1 cellular context compared by ENCODE assay signal in the genomic region with DNA sequence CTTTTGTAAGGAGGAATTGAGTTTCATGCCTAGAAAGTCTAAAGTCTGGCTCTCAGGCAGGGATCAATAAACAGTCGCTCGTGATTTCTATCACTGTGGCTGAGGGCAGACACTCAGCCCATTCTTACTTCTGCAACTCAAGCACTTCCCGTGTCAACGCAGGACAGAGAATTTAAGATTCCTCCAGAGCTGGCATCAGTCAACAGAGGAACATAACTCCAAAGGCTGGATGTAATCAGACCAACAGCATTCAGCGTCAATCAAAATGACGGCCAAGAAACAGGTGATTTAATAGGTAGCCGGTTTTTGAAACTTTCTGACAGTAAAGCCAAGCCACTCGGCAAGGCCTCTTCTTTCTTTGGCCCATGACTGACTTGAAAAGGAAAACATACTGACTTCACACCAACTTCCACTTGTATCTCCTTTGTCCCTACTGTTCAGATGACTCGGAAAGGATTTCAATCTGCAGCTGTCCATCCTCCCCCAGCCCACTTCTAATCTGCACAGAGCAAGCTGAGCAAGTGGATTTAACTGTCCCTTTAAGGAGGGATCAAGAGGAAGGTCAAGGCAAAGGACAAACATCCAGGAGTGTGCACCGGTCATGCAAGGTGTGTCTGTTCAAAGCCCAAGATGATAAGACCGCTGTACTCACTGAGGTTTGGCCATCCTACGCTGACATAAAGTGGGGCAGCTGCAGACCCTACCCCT.
TF ChIP-seq lines count a peak whose summit lies in the region.

No MANE protein-coding gene starts in this region.

TF ChIP-seq in K562, 482 proteins besides CTCF, POLR2A, EP300 and RAD21 (continued from another document):
- TF ChIP-seq, protein P1, sequence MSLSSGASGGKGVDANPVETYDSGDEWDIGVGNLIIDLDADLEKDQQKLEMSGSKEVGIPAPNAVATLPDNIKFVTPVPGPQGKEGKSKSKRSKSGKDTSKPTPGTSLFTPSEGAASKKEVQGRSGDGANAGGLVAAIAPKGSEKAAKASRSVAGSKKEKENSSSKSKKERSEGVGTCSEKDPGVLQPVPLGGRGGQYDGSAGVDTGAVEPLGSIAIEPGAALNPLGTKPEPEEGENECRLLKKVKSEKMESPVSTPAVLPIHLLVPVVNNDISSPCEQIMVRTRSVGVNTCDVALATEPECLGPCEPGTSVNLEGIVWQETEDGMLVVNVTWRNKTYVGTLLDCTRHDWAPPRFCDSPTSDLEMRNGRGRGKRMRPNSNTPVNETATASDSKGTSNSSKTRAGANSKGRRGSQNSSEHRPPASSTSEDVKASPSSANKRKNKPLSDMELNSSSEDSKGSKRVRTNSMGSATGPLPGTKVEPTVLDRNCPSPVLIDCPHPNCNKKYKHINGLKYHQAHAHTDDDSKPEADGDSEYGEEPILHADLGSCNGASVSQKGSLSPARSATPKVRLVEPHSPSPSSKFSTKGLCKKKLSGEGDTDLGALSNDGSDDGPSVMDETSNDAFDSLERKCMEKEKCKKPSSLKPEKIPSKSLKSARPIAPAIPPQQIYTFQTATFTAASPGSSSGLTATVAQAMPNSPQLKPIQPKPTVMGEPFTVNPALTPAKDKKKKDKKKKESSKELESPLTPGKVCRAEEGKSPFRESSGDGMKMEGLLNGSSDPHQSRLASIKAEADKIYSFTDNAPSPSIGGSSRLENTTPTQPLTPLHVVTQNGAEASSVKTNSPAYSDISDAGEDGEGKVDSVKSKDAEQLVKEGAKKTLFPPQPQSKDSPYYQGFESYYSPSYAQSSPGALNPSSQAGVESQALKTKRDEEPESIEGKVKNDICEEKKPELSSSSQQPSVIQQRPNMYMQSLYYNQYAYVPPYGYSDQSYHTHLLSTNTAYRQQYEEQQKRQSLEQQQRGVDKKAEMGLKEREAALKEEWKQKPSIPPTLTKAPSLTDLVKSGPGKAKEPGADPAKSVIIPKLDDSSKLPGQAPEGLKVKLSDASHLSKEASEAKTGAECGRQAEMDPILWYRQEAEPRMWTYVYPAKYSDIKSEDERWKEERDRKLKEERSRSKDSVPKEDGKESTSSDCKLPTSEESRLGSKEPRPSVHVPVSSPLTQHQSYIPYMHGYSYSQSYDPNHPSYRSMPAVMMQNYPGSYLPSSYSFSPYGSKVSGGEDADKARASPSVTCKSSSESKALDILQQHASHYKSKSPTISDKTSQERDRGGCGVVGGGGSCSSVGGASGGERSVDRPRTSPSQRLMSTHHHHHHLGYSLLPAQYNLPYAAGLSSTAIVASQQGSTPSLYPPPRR (CRISPR knock-in tag; IDR thresholded peaks at IDR 0.05; ENCODE audit: borderline replicate concordance), result no peak
- TF ChIP-seq NFE2 (IDR thresholded peaks at IDR 0.05; ENCODE audit: low read depth) (0 out of 2 replicates have a peak, but pooled peaks have one; percentile 25), RBM14 (IDR thresholded peaks at IDR 0.05; ENCODE audit: borderline replicate concordance, insufficient read depth, low read depth, low read length) (no peak), TRIM24 (IDR thresholded peaks at IDR 0.05) (peak; percentile 72 to 83), ZNF282 (CRISPR knock-in tag; IDR thresholded peaks at IDR 0.05) (no peak), RCOR1 (IDR thresholded peaks at IDR 0.05; ENCODE audit: borderline replicate concordance in 1 of 2, low read depth in 2 of 2, low read length in 2 of 2) (peak; percentile 73 to 95; a peak in 3 of 4 replicates), MYNN (IDR thresholded peaks at IDR 0.05) (peak; percentile 66; the same call in 1 of the 2 replicates), MYNN (CRISPR knock-in tag; IDR thresholded peaks at IDR 0.05) (no peak), ARID1B (IDR thresholded peaks at IDR 0.05) (peak; percentile 89), SMARCE1 (IDR thresholded peaks at IDR 0.05) (peak; percentile 56; the same call in 1 of the 2 replicates), BCOR (IDR thresholded peaks at IDR 0.05) (peak; percentile 21; the same call in 1 of the 2 replicates), ZKSCAN1 (IDR thresholded peaks at IDR 0.05; ENCODE audit: low read depth, low read length) (no peak), NBN (IDR thresholded peaks at IDR 0.05; ENCODE audit: low read depth) (0 out of 2 replicates have a peak, but pooled peaks have one; percentile 37), BACH1 (tag; IDR thresholded peaks at IDR 0.05) (no peak), GABPB2 (CRISPR knock-in tag; conservative IDR thresholded peaks at IDR 0.05) (no peak), TAL1 (IDR thresholded peaks at IDR 0.05) (peak; percentile 84), ZBTB7A (IDR thresholded peaks at IDR 0.05; ENCODE audit: borderline replicate concordance, control insufficient read depth, low read depth, low read length) (peak; percentile 41; the same call in 1 of the 2 replicates), ELF1 (tag; IDR thresholded peaks at IDR 0.05) (peak; percentile 21; the same call in 1 of the 2 replicates), EGR1 (conservative IDR thresholded peaks at IDR 0.05) (peak; percentile 28; the same call in 1 of the 2 replicates), RBBP5 (IDR thresholded peaks at IDR 0.05; ENCODE audit: borderline replicate concordance, insufficient read depth, low read length, poor library complexity, severe bottlenecking) (no peak), TBL1XR1 (IDR thresholded peaks at IDR 0.05; ENCODE audit: low read length in 2 of 2) (no peak), EZH2 (IDR thresholded peaks at IDR 0.05; ENCODE audit: borderline replicate concordance, low read depth, low read length) (no peak), NRF1 (conservative IDR thresholded peaks at IDR 0.05 in 1 of 2, IDR thresholded peaks at IDR 0.05 in 1 of 2) (peak; percentile 18 to 27; a peak in 1 of 4 replicates), MEIS2 (IDR thresholded peaks at IDR 0.05; ENCODE audit: partially characterized antibody) (peak; percentile 71), SOX6 (IDR thresholded peaks at IDR 0.05) (peak; percentile 52; the same call in 1 of the 2 replicates), SRSF3 (IDR thresholded peaks at IDR 0.05; ENCODE audit: insufficient read depth, low read length) (no peak), OTX1 (CRISPR knock-in tag; IDR thresholded peaks at IDR 0.05) (no peak), CCNT2 (IDR thresholded peaks at IDR 0.05; ENCODE audit: borderline replicate concordance, extremely low read depth, insufficient read length, low read depth, low read length) (peak; percentile 34)
- TF ChIP-seq, protein P2, sequence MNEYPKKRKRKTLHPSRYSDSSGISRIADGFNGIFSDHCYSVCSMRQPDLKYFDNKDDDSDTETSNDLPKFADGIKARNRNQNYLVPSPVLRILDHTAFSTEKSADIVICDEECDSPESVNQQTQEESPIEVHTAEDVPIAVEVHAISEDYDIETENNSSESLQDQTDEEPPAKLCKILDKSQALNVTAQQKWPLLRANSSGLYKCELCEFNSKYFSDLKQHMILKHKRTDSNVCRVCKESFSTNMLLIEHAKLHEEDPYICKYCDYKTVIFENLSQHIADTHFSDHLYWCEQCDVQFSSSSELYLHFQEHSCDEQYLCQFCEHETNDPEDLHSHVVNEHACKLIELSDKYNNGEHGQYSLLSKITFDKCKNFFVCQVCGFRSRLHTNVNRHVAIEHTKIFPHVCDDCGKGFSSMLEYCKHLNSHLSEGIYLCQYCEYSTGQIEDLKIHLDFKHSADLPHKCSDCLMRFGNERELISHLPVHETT (CRISPR knock-in tag; conservative IDR thresholded peaks at IDR 0.05 in 1 of 2, IDR thresholded peaks at IDR 0.05 in 1 of 2), result 0 out of 4 replicates have a peak, but pooled peaks of 1 of the 2 experiments have one; percentile 27
- TF ChIP-seq, protein P3, sequence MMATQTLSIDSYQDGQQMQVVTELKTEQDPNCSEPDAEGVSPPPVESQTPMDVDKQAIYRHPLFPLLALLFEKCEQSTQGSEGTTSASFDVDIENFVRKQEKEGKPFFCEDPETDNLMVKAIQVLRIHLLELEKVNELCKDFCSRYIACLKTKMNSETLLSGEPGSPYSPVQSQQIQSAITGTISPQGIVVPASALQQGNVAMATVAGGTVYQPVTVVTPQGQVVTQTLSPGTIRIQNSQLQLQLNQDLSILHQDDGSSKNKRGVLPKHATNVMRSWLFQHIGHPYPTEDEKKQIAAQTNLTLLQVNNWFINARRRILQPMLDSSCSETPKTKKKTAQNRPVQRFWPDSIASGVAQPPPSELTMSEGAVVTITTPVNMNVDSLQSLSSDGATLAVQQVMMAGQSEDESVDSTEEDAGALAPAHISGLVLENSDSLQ (IDR thresholded peaks at IDR 0.05), result peak; percentile 87
- TF ChIP-seq, protein P4, sequence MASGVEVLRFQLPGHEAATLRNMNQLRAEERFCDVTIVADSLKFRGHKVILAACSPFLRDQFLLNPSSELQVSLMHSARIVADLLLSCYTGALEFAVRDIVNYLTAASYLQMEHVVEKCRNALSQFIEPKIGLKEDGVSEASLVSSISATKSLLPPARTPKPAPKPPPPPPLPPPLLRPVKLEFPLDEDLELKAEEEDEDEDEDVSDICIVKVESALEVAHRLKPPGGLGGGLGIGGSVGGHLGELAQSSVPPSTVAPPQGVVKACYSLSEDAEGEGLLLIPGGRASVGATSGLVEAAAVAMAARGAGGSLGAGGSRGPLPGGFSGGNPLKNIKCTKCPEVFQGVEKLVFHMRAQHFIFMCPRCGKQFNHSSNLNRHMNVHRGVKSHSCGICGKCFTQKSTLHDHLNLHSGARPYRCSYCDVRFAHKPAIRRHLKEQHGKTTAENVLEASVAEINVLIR (CRISPR knock-in tag; IDR thresholded peaks at IDR 0.05), result no peak
- TF ChIP-seq, protein P5, sequence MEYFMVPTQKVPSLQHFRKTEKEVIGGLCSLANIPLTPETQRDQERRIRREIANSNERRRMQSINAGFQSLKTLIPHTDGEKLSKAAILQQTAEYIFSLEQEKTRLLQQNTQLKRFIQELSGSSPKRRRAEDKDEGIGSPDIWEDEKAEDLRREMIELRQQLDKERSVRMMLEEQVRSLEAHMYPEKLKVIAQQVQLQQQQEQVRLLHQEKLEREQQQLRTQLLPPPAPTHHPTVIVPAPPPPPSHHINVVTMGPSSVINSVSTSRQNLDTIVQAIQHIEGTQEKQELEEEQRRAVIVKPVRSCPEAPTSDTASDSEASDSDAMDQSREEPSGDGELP (CRISPR knock-in tag; IDR thresholded peaks at IDR 0.05; ENCODE audit: borderline replicate concordance), result peak; percentile 60
- TF ChIP-seq, protein P6, sequence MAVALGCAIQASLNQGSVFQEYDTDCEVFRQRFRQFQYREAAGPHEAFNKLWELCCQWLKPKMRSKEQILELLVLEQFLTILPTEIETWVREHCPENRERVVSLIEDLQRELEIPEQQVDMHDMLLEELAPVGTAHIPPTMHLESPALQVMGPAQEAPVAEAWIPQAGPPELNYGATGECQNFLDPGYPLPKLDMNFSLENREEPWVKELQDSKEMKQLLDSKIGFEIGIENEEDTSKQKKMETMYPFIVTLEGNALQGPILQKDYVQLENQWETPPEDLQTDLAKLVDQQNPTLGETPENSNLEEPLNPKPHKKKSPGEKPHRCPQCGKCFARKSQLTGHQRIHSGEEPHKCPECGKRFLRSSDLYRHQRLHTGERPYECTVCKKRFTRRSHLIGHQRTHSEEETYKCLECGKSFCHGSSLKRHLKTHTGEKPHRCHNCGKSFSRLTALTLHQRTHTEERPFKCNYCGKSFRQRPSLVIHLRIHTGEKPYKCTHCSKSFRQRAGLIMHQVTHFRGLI (CRISPR knock-in tag; IDR thresholded peaks at IDR 0.05), result no peak
- TF ChIP-seq, protein P7, sequence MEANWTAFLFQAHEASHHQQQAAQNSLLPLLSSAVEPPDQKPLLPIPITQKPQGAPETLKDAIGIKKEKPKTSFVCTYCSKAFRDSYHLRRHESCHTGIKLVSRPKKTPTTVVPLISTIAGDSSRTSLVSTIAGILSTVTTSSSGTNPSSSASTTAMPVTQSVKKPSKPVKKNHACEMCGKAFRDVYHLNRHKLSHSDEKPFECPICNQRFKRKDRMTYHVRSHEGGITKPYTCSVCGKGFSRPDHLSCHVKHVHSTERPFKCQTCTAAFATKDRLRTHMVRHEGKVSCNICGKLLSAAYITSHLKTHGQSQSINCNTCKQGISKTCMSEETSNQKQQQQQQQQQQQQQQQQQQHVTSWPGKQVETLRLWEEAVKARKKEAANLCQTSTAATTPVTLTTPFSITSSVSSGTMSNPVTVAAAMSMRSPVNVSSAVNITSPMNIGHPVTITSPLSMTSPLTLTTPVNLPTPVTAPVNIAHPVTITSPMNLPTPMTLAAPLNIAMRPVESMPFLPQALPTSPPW (CRISPR knock-in tag; IDR thresholded peaks at IDR 0.05), result peak; percentile 46
- TF ChIP-seq, protein P8, sequence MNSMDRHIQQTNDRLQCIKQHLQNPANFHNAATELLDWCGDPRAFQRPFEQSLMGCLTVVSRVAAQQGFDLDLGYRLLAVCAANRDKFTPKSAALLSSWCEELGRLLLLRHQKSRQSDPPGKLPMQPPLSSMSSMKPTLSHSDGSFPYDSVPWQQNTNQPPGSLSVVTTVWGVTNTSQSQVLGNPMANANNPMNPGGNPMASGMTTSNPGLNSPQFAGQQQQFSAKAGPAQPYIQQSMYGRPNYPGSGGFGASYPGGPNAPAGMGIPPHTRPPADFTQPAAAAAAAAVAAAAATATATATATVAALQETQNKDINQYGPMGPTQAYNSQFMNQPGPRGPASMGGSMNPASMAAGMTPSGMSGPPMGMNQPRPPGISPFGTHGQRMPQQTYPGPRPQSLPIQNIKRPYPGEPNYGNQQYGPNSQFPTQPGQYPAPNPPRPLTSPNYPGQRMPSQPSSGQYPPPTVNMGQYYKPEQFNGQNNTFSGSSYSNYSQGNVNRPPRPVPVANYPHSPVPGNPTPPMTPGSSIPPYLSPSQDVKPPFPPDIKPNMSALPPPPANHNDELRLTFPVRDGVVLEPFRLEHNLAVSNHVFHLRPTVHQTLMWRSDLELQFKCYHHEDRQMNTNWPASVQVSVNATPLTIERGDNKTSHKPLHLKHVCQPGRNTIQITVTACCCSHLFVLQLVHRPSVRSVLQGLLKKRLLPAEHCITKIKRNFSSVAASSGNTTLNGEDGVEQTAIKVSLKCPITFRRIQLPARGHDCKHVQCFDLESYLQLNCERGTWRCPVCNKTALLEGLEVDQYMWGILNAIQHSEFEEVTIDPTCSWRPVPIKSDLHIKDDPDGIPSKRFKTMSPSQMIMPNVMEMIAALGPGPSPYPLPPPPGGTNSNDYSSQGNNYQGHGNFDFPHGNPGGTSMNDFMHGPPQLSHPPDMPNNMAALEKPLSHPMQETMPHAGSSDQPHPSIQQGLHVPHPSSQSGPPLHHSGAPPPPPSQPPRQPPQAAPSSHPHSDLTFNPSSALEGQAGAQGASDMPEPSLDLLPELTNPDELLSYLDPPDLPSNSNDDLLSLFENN (IDR thresholded peaks at IDR 0.05; ENCODE audit: low read depth in 2 of 2, low read length in 2 of 2), result peak in 1 of 2 experiments; percentile 53; a peak in 1 of 4 replicates
